ENCODE assay signal across 30 cellular contexts in the genomic region with DNA sequence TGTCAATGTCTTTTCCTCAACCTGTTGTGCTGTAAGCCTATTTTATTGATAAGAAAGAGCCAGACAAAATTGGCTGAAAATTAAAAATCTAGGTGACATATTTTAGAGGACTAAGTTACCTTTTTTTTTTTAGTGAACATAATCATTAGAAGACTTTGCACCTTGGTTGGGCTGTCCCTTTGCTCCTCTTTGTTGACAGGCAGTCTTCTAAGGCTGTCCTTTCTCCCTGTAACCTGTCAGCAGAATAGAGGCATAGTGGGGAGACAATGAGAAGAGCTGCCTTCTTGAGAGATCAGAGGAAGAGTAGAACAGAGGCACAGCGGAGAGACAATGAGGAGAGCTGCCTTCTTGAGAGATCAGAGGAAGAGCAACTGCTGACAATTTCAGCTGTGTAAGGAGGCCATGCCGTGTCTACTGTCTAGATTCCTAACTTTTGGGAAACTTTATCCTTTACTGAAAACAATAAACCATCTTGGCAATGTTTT.
"Had no signal": no experiment of that assay in that cellular context is flagged by ENCODE, and none has a peak within 500 bp of the region (broad histone marks: within the 10 kb centered on the region; RNA-seq: fewer than 3 reads in every experiment).

No MANE protein-coding gene starts in this region.

- H3K27me3 ChIP-seq: left lung, neutrophil, ovary, right atrium auricular region, right lobe of liver, stomach, testis, thyroid gland, transverse colon, upper lobe of left lung, vagina had no signal

- DNase-seq: hippocampal formation; kidney glomerular epithelial cell; left cardiac atrium; left lung; lower lobe of right lung; mammary epithelial cell; midbrain; mucosa of descending colon; naive thymus-derived CD4-positive, alpha-beta T cell; ovary; right lobe of liver; stimulated activated CD4-positive, alpha-beta T cell treated with anti-CD3 and anti-CD28 coated beads, Interleukin-1b, Interleukin-23, amount 100 ng/mL, for 48 hours; stimulated activated CD4-positive, alpha-beta T cell treated with anti-CD3 and anti-CD28 coated beads, Interleukin-2, amount 100 ng/mL, for 48 hours; stimulated activated CD4-positive, alpha-beta T cell treated with anti-CD3 and anti-CD28 coated beads, Interleukin-4, amount 100 ng/mL, for 4 hours; stimulated activated CD8-positive, alpha-beta memory T cell treated with anti-CD3 and anti-CD28 coated beads, Interleukin-4, amount 100 ng/mL, for 48 hours; stimulated activated naive B cell treated with anti-CD40 and anti-IgM and Interleukin-4, amounts not matched to agents 10 μg/mL and 1 μg/mL and 100 μg/mL, for 72 hours; stimulated activated naive CD8-positive, alpha-beta T cell treated with anti-CD3 and anti-CD28 coated beads, Interleukin-15, Interleukin-2, amounts not matched to agents 100 U/mL and 50 U/mL, for 24 hours; stomach; testis; thyroid gland; transverse colon; upper lobe of left lung had no signal

- H3K4me1 ChIP-seq: left lung, lower lobe of right lung, right atrium auricular region, right lobe of liver, stomach, testis, transverse colon, upper lobe of left lung, vagina had no signal

- ATAC-seq: left cardiac atrium; left lung; lower lobe of right lung; mucosa of descending colon; naive thymus-derived CD4-positive, alpha-beta T cell; natural killer cell treated with Interleukin-12 subunit alpha and Interleukin-12 subunit beta and Interleukin-15 and Interleukin-18, amount 100 ng/mL, for 72 hours; stimulated activated naive B cell treated with anti-CD40 and anti-IgM and Interleukin-4, amounts not matched to agents 10 μg/mL and 1 μg/mL and 100 μg/mL, for 72 hours; stimulated activated naive CD8-positive, alpha-beta T cell treated with anti-CD3 and anti-CD28 coated beads, Interleukin-15, Interleukin-2, amounts not matched to agents 100 U/mL and 50 U/mL, for 24 hours had no signal

- H3K36me3 ChIP-seq: left lung, lower lobe of right lung, neutrophil, ovary, right atrium auricular region, right lobe of liver, stomach, thyroid gland, transverse colon, upper lobe of left lung, vagina had no signal

- H3K36me3 Mint-ChIP-seq: naive thymus-derived CD4-positive, alpha-beta T cell; natural killer cell treated with Interleukin-12 subunit alpha and Interleukin-12 subunit beta and Interleukin-15 and Interleukin-18, amount 100 ng/mL, for 72 hours had no signal

- H3K9me3 Mint-ChIP-seq: natural killer cell treated with Interleukin-12 subunit alpha and Interleukin-12 subunit beta and Interleukin-15 and Interleukin-18, amount 100 ng/mL, for 72 hours; neural crest cell had no signal

- H3K27me3 Mint-ChIP-seq: natural killer cell treated with Interleukin-12 subunit alpha and Interleukin-12 subunit beta and Interleukin-15 and Interleukin-18, amount 100 ng/mL, for 72 hours; progenitor cell of endocrine pancreas; stimulated activated naive B cell treated with anti-CD40 and anti-IgM and Interleukin-4, amounts not matched to agents 10 μg/mL and 1 μg/mL and 100 μg/mL, for 72 hours had no signal

- H3K9me3 ChIP-seq: left lung, lower lobe of right lung, mucosa of descending colon, neutrophil, ovary, right atrium auricular region, right lobe of liver, stomach, testis, thyroid gland, transverse colon, upper lobe of left lung, vagina had no signal

- H3K4me2 ChIP-seq: smooth muscle cell had no signal

- H3K4me3 Mint-ChIP-seq: naive thymus-derived CD4-positive, alpha-beta T cell; natural killer cell treated with Interleukin-12 subunit alpha and Interleukin-12 subunit beta and Interleukin-15 and Interleukin-18, amount 100 ng/mL, for 72 hours; neural crest cell; stimulated activated naive B cell treated with anti-CD40 and anti-IgM and Interleukin-4, amounts not matched to agents 10 μg/mL and 1 μg/mL and 100 μg/mL, for 72 hours had no signal

- H3K4me3 ChIP-seq: left lung, lower lobe of right lung, mucosa of descending colon, ovary, right atrium auricular region, right lobe of liver, smooth muscle cell, stomach, testis, thyroid gland, transverse colon, upper lobe of left lung, vagina had no signal

- FAIRE-seq: keratinocyte had no signal

- H3K27ac ChIP-seq: left lung, lower lobe of right lung, neutrophil, ovary, right atrium auricular region, right lobe of liver, stomach, testis, thyroid gland, transverse colon, upper lobe of left lung, vagina had no signal

- H3K4me1 Mint-ChIP-seq: naive thymus-derived CD4-positive, alpha-beta T cell had no signal

- H3K27ac Mint-ChIP-seq: naive thymus-derived CD4-positive, alpha-beta T cell; natural killer cell treated with Interleukin-12 subunit alpha and Interleukin-12 subunit beta and Interleukin-15 and Interleukin-18, amount 100 ng/mL, for 72 hours had no signal
